In the genomic region with DNA sequence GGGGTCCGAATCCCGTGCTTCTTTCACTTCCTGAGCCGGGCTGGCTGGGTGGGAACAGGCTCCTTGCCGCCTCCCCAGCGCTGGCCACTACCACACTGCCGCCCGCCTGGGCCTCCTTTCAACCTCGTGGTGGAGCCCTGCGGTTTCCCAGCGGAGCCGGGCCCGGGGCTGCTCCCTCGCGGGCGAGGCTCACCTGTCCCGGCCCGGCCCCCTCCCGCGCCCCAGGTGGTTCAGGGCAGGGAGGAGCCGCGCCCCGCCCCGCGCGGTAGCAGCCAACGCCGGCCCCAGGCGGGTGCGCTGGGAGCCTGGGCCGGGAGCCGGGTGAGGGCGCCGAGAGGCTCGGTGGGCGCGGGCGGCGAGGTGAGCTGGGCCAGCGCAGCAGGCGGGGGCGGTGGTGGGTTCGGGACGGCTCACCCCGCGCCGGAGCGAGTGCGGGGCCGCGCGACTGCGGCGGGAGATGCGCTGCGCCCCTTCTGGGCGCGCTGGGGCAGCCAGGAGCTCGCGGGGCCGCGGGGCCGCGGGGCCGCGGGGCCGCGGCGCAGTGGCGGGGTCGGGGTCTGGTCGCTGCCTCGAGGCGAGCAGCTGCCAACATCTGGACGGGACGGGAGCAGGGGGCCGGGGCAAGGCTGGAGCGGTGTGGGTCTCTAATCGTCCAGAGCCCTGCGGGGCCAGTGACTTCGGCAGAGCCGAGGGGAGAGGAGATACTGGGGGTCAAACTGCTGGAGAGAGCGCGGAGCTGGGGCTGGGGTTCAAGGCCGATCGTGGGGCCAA, we compare ENCODE assay signal across 1 cellular context.
TF ChIP-seq lines count a peak whose summit lies in the region.

A gene with protein sequence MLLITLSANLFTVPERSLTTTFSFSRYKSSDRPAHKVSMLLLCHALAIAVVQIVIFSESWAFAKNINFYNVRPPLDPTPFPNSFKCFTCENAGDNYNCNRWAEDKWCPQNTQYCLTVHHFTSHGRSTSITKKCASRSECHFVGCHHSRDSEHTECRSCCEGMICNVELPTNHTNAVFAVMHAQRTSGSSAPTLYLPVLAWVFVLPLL (plus strand): TSS at position 258 of the 771 bp plus-strand sequence. CDS start 92,250 bp downstream, outside the sequence.

TF ChIP-seq in WTC11, 78 proteins besides CTCF, POLR2A, EP300 and RAD21 (continued from another document):
- TF ChIP-seq, protein P1, sequence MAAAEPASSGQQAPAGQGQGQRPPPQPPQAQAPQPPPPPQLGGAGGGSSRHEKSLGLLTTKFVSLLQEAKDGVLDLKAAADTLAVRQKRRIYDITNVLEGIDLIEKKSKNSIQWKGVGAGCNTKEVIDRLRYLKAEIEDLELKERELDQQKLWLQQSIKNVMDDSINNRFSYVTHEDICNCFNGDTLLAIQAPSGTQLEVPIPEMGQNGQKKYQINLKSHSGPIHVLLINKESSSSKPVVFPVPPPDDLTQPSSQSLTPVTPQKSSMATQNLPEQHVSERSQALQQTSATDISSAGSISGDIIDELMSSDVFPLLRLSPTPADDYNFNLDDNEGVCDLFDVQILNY (CRISPR knock-in tag; IDR thresholded peaks at IDR 0.05) = no peak
- TF ChIP-seq ELF4 (CRISPR knock-in tag; IDR thresholded peaks at IDR 0.05; ENCODE audit: low read depth) (no peak), GRHL2 (CRISPR knock-in tag; IDR thresholded peaks at IDR 0.05; ENCODE audit: insufficient replicate concordance, severe bottlenecking) (no peak), CREM (CRISPR knock-in tag; IDR thresholded peaks at IDR 0.05) (no peak), NFATC4 (CRISPR knock-in tag; IDR thresholded peaks at IDR 0.05) (no peak), HMGA2 (CRISPR knock-in tag; IDR thresholded peaks at IDR 0.05) (no peak), OVOL2 (CRISPR knock-in tag; IDR thresholded peaks at IDR 0.05; ENCODE audit: borderline replicate concordance) (no peak), IRF2 (CRISPR knock-in tag; IDR thresholded peaks at IDR 0.05; ENCODE audit: borderline replicate concordance, low read depth) (no peak), ZNF423 (CRISPR knock-in tag; IDR thresholded peaks at IDR 0.05) (peak; percentile 69; the same call in 1 of the 2 replicates), FOXK1 (CRISPR knock-in tag; IDR thresholded peaks at IDR 0.05) (no peak)
- TF ChIP-seq, protein P2, sequence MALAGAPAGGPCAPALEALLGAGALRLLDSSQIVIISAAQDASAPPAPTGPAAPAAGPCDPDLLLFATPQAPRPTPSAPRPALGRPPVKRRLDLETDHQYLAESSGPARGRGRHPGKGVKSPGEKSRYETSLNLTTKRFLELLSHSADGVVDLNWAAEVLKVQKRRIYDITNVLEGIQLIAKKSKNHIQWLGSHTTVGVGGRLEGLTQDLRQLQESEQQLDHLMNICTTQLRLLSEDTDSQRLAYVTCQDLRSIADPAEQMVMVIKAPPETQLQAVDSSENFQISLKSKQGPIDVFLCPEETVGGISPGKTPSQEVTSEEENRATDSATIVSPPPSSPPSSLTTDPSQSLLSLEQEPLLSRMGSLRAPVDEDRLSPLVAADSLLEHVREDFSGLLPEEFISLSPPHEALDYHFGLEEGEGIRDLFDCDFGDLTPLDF (CRISPR knock-in tag; IDR thresholded peaks at IDR 0.05) = no peak
- TF ChIP-seq, protein P3, sequence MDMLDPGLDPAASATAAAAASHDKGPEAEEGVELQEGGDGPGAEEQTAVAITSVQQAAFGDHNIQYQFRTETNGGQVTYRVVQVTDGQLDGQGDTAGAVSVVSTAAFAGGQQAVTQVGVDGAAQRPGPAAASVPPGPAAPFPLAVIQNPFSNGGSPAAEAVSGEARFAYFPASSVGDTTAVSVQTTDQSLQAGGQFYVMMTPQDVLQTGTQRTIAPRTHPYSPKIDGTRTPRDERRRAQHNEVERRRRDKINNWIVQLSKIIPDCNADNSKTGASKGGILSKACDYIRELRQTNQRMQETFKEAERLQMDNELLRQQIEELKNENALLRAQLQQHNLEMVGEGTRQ (CRISPR knock-in tag; IDR thresholded peaks at IDR 0.05) = no peak
- TF ChIP-seq, protein P4, sequence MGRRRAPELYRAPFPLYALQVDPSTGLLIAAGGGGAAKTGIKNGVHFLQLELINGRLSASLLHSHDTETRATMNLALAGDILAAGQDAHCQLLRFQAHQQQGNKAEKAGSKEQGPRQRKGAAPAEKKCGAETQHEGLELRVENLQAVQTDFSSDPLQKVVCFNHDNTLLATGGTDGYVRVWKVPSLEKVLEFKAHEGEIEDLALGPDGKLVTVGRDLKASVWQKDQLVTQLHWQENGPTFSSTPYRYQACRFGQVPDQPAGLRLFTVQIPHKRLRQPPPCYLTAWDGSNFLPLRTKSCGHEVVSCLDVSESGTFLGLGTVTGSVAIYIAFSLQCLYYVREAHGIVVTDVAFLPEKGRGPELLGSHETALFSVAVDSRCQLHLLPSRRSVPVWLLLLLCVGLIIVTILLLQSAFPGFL (CRISPR knock-in tag; IDR thresholded peaks at IDR 0.05; ENCODE audit: borderline replicate concordance) = no peak
- TF ChIP-seq, protein P5, sequence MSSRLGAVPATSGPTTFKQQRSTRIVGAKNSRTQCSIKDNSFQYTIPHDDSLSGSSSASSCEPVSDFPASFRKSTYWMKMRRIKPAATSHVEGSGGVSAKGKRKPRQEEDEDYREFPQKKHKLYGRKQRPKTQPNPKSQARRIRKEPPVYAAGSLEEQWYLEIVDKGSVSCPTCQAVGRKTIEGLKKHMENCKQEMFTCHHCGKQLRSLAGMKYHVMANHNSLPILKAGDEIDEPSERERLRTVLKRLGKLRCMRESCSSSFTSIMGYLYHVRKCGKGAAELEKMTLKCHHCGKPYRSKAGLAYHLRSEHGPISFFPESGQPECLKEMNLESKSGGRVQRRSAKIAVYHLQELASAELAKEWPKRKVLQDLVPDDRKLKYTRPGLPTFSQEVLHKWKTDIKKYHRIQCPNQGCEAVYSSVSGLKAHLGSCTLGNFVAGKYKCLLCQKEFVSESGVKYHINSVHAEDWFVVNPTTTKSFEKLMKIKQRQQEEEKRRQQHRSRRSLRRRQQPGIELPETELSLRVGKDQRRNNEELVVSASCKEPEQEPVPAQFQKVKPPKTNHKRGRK (CRISPR knock-in tag; IDR thresholded peaks at IDR 0.05; ENCODE audit: borderline replicate concordance) = no peak
- TF ChIP-seq, protein P6, sequence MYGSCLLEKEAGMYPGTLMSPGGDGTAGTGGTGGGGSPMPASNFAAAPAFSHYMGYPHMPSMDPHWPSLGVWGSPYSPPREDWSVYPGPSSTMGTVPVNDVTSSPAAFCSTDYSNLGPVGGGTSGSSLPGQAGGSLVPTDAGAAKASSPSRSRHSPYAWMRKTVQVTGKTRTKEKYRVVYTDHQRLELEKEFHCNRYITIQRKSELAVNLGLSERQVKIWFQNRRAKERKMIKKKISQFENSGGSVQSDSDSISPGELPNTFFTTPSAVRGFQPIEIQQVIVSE (CRISPR knock-in tag; IDR thresholded peaks at IDR 0.05; ENCODE audit: borderline replicate concordance) = no peak
- TF ChIP-seq, protein P7, sequence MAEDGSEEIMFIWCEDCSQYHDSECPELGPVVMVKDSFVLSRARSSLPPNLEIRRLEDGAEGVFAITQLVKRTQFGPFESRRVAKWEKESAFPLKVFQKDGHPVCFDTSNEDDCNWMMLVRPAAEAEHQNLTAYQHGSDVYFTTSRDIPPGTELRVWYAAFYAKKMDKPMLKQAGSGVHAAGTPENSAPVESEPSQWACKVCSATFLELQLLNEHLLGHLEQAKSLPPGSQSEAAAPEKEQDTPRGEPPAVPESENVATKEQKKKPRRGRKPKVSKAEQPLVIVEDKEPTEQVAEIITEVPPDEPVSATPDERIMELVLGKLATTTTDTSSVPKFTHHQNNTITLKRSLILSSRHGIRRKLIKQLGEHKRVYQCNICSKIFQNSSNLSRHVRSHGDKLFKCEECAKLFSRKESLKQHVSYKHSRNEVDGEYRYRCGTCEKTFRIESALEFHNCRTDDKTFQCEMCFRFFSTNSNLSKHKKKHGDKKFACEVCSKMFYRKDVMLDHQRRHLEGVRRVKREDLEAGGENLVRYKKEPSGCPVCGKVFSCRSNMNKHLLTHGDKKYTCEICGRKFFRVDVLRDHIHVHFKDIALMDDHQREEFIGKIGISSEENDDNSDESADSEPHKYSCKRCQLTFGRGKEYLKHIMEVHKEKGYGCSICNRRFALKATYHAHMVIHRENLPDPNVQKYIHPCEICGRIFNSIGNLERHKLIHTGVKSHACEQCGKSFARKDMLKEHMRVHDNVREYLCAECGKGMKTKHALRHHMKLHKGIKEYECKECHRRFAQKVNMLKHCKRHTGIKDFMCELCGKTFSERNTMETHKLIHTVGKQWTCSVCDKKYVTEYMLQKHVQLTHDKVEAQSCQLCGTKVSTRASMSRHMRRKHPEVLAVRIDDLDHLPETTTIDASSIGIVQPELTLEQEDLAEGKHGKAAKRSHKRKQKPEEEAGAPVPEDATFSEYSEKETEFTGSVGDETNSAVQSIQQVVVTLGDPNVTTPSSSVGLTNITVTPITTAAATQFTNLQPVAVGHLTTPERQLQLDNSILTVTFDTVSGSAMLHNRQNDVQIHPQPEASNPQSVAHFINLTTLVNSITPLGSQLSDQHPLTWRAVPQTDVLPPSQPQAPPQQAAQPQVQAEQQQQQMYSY (CRISPR knock-in tag; IDR thresholded peaks at IDR 0.05) = peak; percentile 62; the same call in 1 of the 2 replicates
TF ChIP-seq in WTC11: peak in this region for 5.
